Comparison of ENCODE assay signal across 8 cellular contexts in the genomic region with DNA sequence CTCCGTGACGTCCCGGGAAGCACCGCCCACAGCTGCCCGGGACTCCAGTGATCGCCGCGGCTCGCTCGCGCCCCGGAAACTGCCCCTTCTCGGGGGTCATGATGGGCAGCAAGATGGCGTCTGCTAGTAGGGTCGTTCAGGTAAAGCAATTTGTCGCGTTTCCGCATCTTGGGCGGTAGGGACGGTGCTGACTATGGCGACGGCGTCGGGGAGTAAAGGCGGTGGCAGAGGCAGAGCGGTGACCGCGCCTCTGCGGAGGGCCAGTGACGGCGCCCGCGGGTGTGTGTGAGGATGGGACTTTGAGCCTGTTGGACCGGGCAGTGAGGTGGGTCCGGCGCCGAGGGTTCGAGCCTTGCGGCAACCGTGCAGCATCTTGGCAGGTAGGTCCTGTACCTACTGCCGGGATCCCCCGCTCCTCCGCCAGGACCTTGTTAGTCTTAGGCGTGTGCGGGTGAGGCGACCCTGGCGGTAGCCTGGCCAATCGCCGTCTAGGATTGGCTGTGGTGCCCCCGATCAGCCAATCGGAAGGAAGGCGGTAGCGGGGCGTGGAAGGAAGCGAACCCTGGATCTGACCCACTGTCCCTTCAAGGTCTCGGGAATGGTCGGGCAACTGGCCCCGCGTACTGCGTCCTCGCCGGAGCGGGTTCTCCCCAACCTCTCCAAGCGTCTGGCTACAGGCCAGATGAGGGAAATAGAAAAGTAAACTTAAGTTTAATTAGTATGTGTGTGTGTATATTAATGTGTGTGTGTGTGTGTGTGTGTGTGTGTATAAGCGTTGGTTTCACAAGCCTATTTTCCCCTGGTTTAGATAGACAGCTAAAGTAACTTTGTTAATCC. TPM values are rescaled to one million over a fixed set of nuclear protein-coding genes. Genes with fewer than 3 reads are reported as not detected.
DNase-seq lines count a peak whose midpoint lies in the region; ATAC-seq and TF ChIP-seq lines count a peak whose summit lies in the region.

No MANE protein-coding gene starts in this region.

- peaks cover 3% of the 10 kb centered on the region; the same call in 1 of the 2 replicates for H3K9me3 ChIP-seq in AG04450 (ENCODE audit: control insufficient read depth, insufficient read depth, low read length)

- ATAC-seq in GM18870 (IDR thresholded peaks at IDR 0.05; ENCODE audit: unreplicated experiment) (peak; percentile 75), HG03108 (IDR thresholded peaks at IDR 0.05; ENCODE audit: unreplicated experiment) (peak; percentile 92)

- H3K4me3 ChIP-seq in AG04450 (ENCODE audit: low read depth, low read length) (peak overlapping the region; percentile 99), WI38 (ENCODE audit: low read depth, low read length) (peak overlapping the region; percentile 95), cardiac fibroblast (replicated peaks in 1 of 2; ENCODE audit: low read depth in 2 of 2, low read length in 2 of 2) (peak overlapping the region; percentile 99 to 100)

- TF ChIP-seq CTCF in AG04450 (IDR thresholded peaks at IDR 0.05; ENCODE audit: low read depth, low read length) (peak; percentile 26), WI38 (IDR thresholded peaks at IDR 0.05; ENCODE audit: low read depth, low read length) (no peak), cardiac fibroblast (IDR thresholded peaks at IDR 0.05; ENCODE audit: low read depth, low read length) (peak; percentile 14)

- DNase-seq in AG04450 (ENCODE audit: low read depth, low spot score) (peak; percentile 73), NCI-H2196 treated with DMSO at 0.1 percent for 48 hours (lab: John Stamatoyannopoulos, UW; ENCODE audit: unreplicated experiment) (peak; percentile 54), cardiac fibroblast (ENCODE audit: low read depth in 2 of 2) (peak; percentile 91 to 95), inferior parietal cortex (ENCODE audit: extremely low spot score) (peak; percentile 89)
- peak; percentile 75 to 86 for DNase-seq in stimulated activated CD4-positive, alpha-beta T cell treated with anti-CD3 and anti-CD28 coated beads, Interleukin-12 subunit alpha, Interleukin-12 subunit beta, amount 100 ng/mL, for 24 hours (ENCODE audit: low read depth in 2 of 2)

- POLR2A ChIA-PET in AG04450 (lab: Yijun Ruan, JAX), result interaction anchor here (0.5 to 1.5 kb wide), 2 partner anchors 17 to 207 kb away, joined by 4 to 6 read pairs; partner anchors contain the start of gene CDK7

- H3K27ac ChIP-seq in AG04450 (ENCODE audit: low read depth, low read length), result peak overlapping the region; percentile 57

- CTCF ChIA-PET in AG04450 (lab: Charles Lee), result interaction anchor here (1.2 kb wide), 1 partner anchor 18 kb away, joined by 3 read pairs; no protein-coding TSS in a partner anchor

- H3K27me3 ChIP-seq in AG04450 (ENCODE audit: control insufficient read depth, insufficient read depth, low read length), result no peaks in the 10 kb centered on the region

RNA-seq across cellular contexts. Expression of gene CDK7, which starts 16.7 kb away (rescaled TPM):
- 153 and 212 TPM in 2 replicates for polyA plus RNA-seq in AG04450 (2011; rRNA removed)
- polyA minus RNA-seq in AG04450 (2011; rRNA and poly(A)+ RNA removed), result 63.7 and 110 TPM in 2 replicates

RNA-seq across cellular contexts. Expression of gene CENPH, which starts 28.6 kb away (rescaled TPM):
- 3.8 and 5.9 TPM in 2 replicates for polyA plus RNA-seq in AG04450 (2011; rRNA removed)
- 0.83 and 1.5 TPM in 2 replicates for polyA minus RNA-seq in AG04450 (2011; rRNA and poly(A)+ RNA removed)

RNA-seq across cellular contexts. Expression of gene CCNB1, which starts 51.0 kb away (rescaled TPM):
- polyA plus RNA-seq in AG04450 (2011; rRNA removed), result 36.7 and 58.0 TPM in 2 replicates
- polyA minus RNA-seq in AG04450 (2011; rRNA and poly(A)+ RNA removed), result 21.5 and 35.0 TPM in 2 replicates

Comparison
In these comparisons a context has a peak if more than half of its experiments do, and no peak if none do; other contexts are left out.
1. Peak in every context shown above with its lines: DNase-seq, ATAC-seq, H3K4me3 ChIP-seq and H3K27ac ChIP-seq.